In the genomic region with DNA sequence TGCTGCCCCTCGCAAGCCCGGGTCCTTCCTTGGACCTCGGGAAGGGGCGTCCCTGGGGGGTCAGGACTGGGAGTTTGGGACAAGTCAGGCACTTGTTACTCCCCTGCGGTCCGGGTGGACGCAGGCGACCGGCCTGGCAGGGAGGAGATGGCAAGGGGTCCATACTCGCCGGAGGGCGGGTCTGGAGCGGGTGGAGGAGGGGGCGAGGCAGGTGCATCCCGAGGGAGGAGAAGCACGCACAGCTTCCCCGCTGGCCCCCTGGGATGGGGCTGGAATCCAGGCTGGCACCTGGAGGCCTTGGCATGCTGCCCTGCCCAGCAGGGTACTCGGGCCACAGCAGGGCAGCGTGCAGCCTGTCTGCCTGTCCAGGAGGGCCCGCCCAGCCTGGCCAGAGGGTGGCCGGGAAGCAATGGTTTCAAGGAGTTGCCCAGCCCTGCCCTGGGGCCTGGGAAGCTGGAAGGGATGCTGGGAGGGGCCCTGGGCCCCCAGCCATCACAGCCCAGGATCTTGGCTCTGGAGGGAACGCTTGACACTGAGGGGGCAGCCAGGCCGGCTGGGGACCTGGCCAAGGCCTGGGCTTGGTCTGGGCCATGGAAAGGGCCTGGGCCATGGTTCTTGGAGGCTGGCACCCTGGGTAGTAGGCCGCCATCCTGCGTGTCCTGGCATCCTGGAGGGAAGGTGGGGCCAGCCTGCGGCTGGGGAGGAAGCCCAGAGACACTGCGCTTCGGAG, we compare ENCODE assay signal across 1 cellular context.
TF ChIP-seq lines count a peak whose summit lies in the region.

No MANE protein-coding gene starts in this region.

TF ChIP-seq in HEK293, 187 proteins besides CTCF, POLR2A, EP300 and RAD21 (continued from another document and continues in another):
- no peak; the same call in 1 of the 2 replicates for TF ChIP-seq BCL11B (tag by site-specific recombination; IDR thresholded peaks at IDR 0.05; ENCODE audit: low read depth)
- TF ChIP-seq ZNF184 (tag by site-specific recombination; IDR thresholded peaks at IDR 0.05) = no peak
- peak; percentile 61 for TF ChIP-seq ZNF341 (tag by site-specific recombination; IDR thresholded peaks at IDR 0.05; ENCODE audit: low read depth)
- TF ChIP-seq, protein P1, sequence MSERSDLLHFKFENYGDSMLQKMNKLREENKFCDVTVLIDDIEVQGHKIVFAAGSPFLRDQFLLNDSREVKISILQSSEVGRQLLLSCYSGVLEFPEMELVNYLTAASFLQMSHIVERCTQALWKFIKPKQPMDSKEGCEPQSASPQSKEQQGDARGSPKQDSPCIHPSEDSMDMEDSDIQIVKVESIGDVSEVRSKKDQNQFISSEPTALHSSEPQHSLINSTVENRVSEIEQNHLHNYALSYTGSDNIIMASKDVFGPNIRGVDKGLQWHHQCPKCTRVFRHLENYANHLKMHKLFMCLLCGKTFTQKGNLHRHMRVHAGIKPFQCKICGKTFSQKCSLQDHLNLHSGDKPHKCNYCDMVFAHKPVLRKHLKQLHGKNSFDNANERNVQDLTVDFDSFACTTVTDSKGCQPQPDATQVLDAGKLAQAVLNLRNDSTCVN (tag by site-specific recombination; optimal IDR thresholded peaks at IDR 0.05) = peak; percentile 43
- TF ChIP-seq TCF7L2 (IDR thresholded peaks at IDR 0.05; ENCODE audit: borderline replicate concordance, low read depth, low read length) = no peak
- TF ChIP-seq ZFHX2 (tag by site-specific recombination; conservative IDR thresholded peaks at IDR 0.05) = no peak
- peak; percentile 73 for TF ChIP-seq SP7 (tag by site-specific recombination; IDR thresholded peaks at IDR 0.05)
- TF ChIP-seq ZBTB7A (tag by site-specific recombination; IDR thresholded peaks at IDR 0.05; ENCODE audit: low read depth) = no peak
- TF ChIP-seq, protein P2, sequence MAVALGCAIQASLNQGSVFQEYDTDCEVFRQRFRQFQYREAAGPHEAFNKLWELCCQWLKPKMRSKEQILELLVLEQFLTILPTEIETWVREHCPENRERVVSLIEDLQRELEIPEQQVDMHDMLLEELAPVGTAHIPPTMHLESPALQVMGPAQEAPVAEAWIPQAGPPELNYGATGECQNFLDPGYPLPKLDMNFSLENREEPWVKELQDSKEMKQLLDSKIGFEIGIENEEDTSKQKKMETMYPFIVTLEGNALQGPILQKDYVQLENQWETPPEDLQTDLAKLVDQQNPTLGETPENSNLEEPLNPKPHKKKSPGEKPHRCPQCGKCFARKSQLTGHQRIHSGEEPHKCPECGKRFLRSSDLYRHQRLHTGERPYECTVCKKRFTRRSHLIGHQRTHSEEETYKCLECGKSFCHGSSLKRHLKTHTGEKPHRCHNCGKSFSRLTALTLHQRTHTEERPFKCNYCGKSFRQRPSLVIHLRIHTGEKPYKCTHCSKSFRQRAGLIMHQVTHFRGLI (tag by site-specific recombination; IDR thresholded peaks at IDR 0.05) = no peak
- TF ChIP-seq ZBTB20 (tag by site-specific recombination; IDR thresholded peaks at IDR 0.05) = peak; percentile 83
- TF ChIP-seq KLF7 (tag by site-specific recombination; IDR thresholded peaks at IDR 0.05; ENCODE audit: borderline replicate concordance) = 0 out of 2 replicates have a peak, but pooled peaks have one; percentile 14
- TF ChIP-seq ZSCAN30 (tag by site-specific recombination; IDR thresholded peaks at IDR 0.05) = no peak
- TF ChIP-seq ZNF548 (tag by site-specific recombination; IDR thresholded peaks at IDR 0.05) = no peak
- TF ChIP-seq, protein P3, sequence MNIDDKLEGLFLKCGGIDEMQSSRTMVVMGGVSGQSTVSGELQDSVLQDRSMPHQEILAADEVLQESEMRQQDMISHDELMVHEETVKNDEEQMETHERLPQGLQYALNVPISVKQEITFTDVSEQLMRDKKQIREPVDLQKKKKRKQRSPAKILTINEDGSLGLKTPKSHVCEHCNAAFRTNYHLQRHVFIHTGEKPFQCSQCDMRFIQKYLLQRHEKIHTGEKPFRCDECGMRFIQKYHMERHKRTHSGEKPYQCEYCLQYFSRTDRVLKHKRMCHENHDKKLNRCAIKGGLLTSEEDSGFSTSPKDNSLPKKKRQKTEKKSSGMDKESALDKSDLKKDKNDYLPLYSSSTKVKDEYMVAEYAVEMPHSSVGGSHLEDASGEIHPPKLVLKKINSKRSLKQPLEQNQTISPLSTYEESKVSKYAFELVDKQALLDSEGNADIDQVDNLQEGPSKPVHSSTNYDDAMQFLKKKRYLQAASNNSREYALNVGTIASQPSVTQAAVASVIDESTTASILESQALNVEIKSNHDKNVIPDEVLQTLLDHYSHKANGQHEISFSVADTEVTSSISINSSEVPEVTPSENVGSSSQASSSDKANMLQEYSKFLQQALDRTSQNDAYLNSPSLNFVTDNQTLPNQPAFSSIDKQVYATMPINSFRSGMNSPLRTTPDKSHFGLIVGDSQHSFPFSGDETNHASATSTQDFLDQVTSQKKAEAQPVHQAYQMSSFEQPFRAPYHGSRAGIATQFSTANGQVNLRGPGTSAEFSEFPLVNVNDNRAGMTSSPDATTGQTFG (tag by site-specific recombination; IDR thresholded peaks at IDR 0.05; ENCODE audit: borderline replicate concordance) = no peak
- TF ChIP-seq, protein P4, sequence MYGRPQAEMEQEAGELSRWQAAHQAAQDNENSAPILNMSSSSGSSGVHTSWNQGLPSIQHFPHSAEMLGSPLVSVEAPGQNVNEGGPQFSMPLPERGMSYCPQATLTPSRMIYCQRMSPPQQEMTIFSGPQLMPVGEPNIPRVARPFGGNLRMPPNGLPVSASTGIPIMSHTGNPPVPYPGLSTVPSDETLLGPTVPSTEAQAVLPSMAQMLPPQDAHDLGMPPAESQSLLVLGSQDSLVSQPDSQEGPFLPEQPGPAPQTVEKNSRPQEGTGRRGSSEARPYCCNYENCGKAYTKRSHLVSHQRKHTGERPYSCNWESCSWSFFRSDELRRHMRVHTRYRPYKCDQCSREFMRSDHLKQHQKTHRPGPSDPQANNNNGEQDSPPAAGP (tag by site-specific recombination; IDR thresholded peaks at IDR 0.05) = peak; percentile 97
- TF ChIP-seq SCRT2 (tag by site-specific recombination; IDR thresholded peaks at IDR 0.05) = peak; percentile 55
- TF ChIP-seq ZBTB8A (tag by site-specific recombination; IDR thresholded peaks at IDR 0.05) = peak; percentile 83
- peak; percentile 69 for TF ChIP-seq IKZF3 (tag by site-specific recombination; IDR thresholded peaks at IDR 0.05)
- 0 out of 2 replicates have a peak, but pooled peaks have one; percentile 13 for TF ChIP-seq ZNF366 (tag by site-specific recombination; conservative IDR thresholded peaks at IDR 0.05)
- TF ChIP-seq ZNF549 (tag by site-specific recombination; IDR thresholded peaks at IDR 0.05) = no peak
- peak; percentile 72 for TF ChIP-seq ZEB2 (tag by site-specific recombination; IDR thresholded peaks at IDR 0.05)
- TF ChIP-seq ZNF544 (tag by site-specific recombination; IDR thresholded peaks at IDR 0.05) = no peak
- TF ChIP-seq RBAK (tag by site-specific recombination; IDR thresholded peaks at IDR 0.05) = no peak
- no peak for TF ChIP-seq ZNF324 (tag by site-specific recombination; IDR thresholded peaks at IDR 0.05)
- TF ChIP-seq, protein P5, sequence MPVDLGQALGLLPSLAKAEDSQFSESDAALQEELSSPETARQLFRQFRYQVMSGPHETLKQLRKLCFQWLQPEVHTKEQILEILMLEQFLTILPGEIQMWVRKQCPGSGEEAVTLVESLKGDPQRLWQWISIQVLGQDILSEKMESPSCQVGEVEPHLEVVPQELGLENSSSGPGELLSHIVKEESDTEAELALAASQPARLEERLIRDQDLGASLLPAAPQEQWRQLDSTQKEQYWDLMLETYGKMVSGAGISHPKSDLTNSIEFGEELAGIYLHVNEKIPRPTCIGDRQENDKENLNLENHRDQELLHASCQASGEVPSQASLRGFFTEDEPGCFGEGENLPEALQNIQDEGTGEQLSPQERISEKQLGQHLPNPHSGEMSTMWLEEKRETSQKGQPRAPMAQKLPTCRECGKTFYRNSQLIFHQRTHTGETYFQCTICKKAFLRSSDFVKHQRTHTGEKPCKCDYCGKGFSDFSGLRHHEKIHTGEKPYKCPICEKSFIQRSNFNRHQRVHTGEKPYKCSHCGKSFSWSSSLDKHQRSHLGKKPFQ (tag by site-specific recombination; IDR thresholded peaks at IDR 0.05) = no peak
- peak; percentile 29; the same call in 1 of the 2 replicates for TF ChIP-seq KLF9 (tag by site-specific recombination; IDR thresholded peaks at IDR 0.05; ENCODE audit: low read depth)
- TF ChIP-seq MZF1 (tag by site-specific recombination; IDR thresholded peaks at IDR 0.05; ENCODE audit: borderline replicate concordance) = no peak
- no peak for TF ChIP-seq ZNF239 (tag by site-specific recombination; IDR thresholded peaks at IDR 0.05)
- no peak for TF ChIP-seq ZSCAN16 (tag by site-specific recombination; IDR thresholded peaks at IDR 0.05)
- TF ChIP-seq, protein P6, sequence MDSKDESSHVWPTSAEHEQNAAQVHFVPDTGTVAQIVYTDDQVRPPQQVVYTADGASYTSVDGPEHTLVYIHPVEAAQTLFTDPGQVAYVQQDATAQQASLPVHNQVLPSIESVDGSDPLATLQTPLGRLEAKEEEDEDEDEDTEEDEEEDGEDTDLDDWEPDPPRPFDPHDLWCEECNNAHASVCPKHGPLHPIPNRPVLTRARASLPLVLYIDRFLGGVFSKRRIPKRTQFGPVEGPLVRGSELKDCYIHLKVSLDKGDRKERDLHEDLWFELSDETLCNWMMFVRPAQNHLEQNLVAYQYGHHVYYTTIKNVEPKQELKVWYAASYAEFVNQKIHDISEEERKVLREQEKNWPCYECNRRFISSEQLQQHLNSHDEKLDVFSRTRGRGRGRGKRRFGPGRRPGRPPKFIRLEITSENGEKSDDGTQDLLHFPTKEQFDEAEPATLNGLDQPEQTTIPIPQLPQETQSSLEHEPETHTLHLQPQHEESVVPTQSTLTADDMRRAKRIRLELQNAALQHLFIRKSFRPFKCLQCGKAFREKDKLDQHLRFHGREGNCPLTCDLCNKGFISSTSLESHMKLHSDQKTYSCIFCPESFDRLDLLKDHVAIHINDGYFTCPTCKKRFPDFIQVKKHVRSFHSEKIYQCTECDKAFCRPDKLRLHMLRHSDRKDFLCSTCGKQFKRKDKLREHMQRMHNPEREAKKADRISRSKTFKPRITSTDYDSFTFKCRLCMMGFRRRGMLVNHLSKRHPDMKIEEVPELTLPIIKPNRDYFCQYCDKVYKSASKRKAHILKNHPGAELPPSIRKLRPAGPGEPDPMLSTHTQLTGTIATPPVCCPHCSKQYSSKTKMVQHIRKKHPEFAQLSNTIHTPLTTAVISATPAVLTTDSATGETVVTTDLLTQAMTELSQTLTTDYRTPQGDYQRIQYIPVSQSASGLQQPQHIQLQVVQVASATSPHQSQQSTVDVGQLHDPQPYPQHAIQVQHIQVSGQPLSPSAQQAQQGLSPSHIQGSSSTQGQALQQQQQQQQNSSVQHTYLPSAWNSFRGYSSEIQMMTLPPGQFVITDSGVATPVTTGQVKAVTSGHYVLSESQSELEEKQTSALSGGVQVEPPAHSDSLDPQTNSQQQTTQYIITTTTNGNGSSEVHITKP (tag by site-specific recombination; IDR thresholded peaks at IDR 0.05) = no peak; the same call in 1 of the 2 replicates
- TF ChIP-seq ZNF558 (tag by site-specific recombination; IDR thresholded peaks at IDR 0.05) = no peak
- no peak for TF ChIP-seq ZNF571 (tag by site-specific recombination; IDR thresholded peaks at IDR 0.05)
- TF ChIP-seq ZNF23 (tag by site-specific recombination; IDR thresholded peaks at IDR 0.05; ENCODE audit: borderline replicate concordance) = no peak
- TF ChIP-seq GLIS2 (tag by site-specific recombination; IDR thresholded peaks at IDR 0.05) = peak; percentile 87
- no peak for TF ChIP-seq ZNF2 (tag by site-specific recombination; IDR thresholded peaks at IDR 0.05)
- no peak for TF ChIP-seq ZNF585B (tag by site-specific recombination; IDR thresholded peaks at IDR 0.05)
- TF ChIP-seq, protein P7, sequence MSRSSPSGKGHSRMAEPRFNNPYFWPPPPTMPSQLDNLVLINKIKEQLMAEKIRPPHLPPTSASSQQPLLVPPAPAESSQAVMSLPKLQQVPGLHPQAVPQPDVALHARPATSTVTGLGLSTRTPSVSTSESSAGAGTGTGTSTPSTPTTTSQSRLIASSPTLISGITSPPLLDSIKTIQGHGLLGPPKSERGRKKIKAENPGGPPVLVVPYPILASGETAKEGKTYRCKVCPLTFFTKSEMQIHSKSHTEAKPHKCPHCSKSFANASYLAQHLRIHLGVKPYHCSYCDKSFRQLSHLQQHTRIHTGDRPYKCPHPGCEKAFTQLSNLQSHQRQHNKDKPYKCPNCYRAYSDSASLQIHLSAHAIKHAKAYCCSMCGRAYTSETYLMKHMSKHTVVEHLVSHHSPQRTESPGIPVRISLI (tag by site-specific recombination; IDR thresholded peaks at IDR 0.05) = no peak
- no peak for TF ChIP-seq FEZF1 (tag by site-specific recombination; IDR thresholded peaks at IDR 0.05)
- TF ChIP-seq ZNF394 (tag by site-specific recombination; IDR thresholded peaks at IDR 0.05; ENCODE audit: borderline replicate concordance) = peak; percentile 64; the same call in 1 of the 2 replicates
- TF ChIP-seq, protein P8, sequence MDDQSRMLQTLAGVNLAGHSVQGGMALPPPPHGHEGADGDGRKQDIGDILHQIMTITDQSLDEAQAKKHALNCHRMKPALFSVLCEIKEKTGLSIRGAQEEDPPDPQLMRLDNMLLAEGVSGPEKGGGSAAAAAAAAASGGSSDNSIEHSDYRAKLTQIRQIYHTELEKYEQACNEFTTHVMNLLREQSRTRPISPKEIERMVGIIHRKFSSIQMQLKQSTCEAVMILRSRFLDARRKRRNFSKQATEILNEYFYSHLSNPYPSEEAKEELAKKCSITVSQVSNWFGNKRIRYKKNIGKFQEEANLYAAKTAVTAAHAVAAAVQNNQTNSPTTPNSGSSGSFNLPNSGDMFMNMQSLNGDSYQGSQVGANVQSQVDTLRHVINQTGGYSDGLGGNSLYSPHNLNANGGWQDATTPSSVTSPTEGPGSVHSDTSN (CRISPR knock-in tag; IDR thresholded peaks at IDR 0.05) = 0 out of 2 replicates have a peak, but pooled peaks have one; percentile 39
- TF ChIP-seq, protein P9, sequence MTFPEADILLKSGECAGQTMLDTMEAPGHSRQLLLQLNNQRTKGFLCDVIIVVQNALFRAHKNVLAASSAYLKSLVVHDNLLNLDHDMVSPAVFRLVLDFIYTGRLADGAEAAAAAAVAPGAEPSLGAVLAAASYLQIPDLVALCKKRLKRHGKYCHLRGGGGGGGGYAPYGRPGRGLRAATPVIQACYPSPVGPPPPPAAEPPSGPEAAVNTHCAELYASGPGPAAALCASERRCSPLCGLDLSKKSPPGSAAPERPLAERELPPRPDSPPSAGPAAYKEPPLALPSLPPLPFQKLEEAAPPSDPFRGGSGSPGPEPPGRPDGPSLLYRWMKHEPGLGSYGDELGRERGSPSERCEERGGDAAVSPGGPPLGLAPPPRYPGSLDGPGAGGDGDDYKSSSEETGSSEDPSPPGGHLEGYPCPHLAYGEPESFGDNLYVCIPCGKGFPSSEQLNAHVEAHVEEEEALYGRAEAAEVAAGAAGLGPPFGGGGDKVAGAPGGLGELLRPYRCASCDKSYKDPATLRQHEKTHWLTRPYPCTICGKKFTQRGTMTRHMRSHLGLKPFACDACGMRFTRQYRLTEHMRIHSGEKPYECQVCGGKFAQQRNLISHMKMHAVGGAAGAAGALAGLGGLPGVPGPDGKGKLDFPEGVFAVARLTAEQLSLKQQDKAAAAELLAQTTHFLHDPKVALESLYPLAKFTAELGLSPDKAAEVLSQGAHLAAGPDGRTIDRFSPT (tag by site-specific recombination; IDR thresholded peaks at IDR 0.05) = peak; percentile 87; the same call in 1 of the 2 replicates
